ENCODE assay signal across 1 cellular context in genomic region chr17:82384051-82384729, GRCh38.
TF ChIP-seq lines count a peak whose summit lies in the region.

No MANE protein-coding gene starts in this region.

TF ChIP-seq in HCT116, 20 proteins besides CTCF, POLR2A, EP300 and RAD21:
- TF ChIP-seq EZH2 (IDR thresholded peaks at IDR 0.05): no peak
- TF ChIP-seq MAX (IDR thresholded peaks at IDR 0.05): no peak
- no peak for TF ChIP-seq CBX3 (IDR thresholded peaks at IDR 0.05; ENCODE audit: low read depth)
- no peak for TF ChIP-seq SP1 (IDR thresholded peaks at IDR 0.05; ENCODE audit: low read depth)
- TF ChIP-seq ATF3 (IDR thresholded peaks at IDR 0.05): no peak
- no peak for TF ChIP-seq TCF7L2 (IDR thresholded peaks at IDR 0.05; ENCODE audit: borderline replicate concordance, extremely low read depth, insufficient read depth, insufficient read length)
- no peak for TF ChIP-seq ZBTB33 (IDR thresholded peaks at IDR 0.05; ENCODE audit: extremely low read depth, insufficient replicate concordance, low read length)
- TF ChIP-seq REST (IDR thresholded peaks at IDR 0.05; ENCODE audit: low read depth): no peak
- no peak for TF ChIP-seq ZFX (IDR thresholded peaks at IDR 0.05)
TF ChIP-seq in HCT116: peak in this region for 0.
